16 cellular contexts compared by ENCODE assay signal in genomic region chr19:18661346-18661745, GRCh38. TPM values are rescaled to one million over a fixed set of nuclear protein-coding genes. Genes with fewer than 3 reads are reported as not detected.
A peak's percentile ranks its signal among the peaks of the same experiment; 100 is the strongest.
DNase-seq lines count a peak whose midpoint lies in the region; ATAC-seq and TF ChIP-seq lines count a peak whose summit lies in the region.
"Had no signal": no experiment of that assay in that cellular context is flagged by ENCODE, and none has a peak within 500 bp of the region (broad histone marks: within the 10 kb centered on the region; RNA-seq: fewer than 3 reads in every experiment).

No MANE protein-coding gene starts in this region.

- H3K27me3 ChIP-seq in adipocyte (replicated peaks; ENCODE audit: control insufficient read depth, insufficient read depth, low read length) (no peaks in the 10 kb centered on the region), lower lobe of right lung (ENCODE audit: low read depth) (no peaks in the 10 kb centered on the region), stomach smooth muscle (ENCODE audit: control insufficient read depth in 1 of 2, insufficient read depth in 2 of 2, low read length in 2 of 2) (no peaks in the 10 kb centered on the region)

- TF ChIP-seq CTCF in lower lobe of right lung (IDR thresholded peaks at IDR 0.05) (no peak), GM10266 (IDR thresholded peaks at IDR 0.05; ENCODE audit: control insufficient read depth, insufficient read depth, low read depth, missing control alignments) (no peak)

- peak overlapping the region; percentile 77 for H3K9ac ChIP-seq in adipocyte (ENCODE audit: low read length)
- no peak overlapping the region for H3K9ac ChIP-seq in stomach smooth muscle (ENCODE audit: low read length in 2 of 2)

- H3K36me3 ChIP-seq in adipocyte (ENCODE audit: control insufficient read depth, insufficient read depth, low read length, severe bottlenecking) (peaks cover 5% of the 10 kb centered on the region), lower lobe of right lung (peaks cover 10% of the 10 kb centered on the region), stomach smooth muscle (ENCODE audit: control insufficient read depth in 2 of 2, insufficient read depth in 2 of 2, low read length in 2 of 2) (peaks cover 0 to 8% of the 10 kb centered on the region in 2 donors)

- peaks cover 40% of the 10 kb centered on the region for H3K4me1 ChIP-seq in adipocyte (ENCODE audit: control insufficient read depth, insufficient read depth, low read length)
- H3K4me1 ChIP-seq in lower lobe of right lung = peaks cover 23% of the 10 kb centered on the region
- H3K4me1 ChIP-seq in stomach smooth muscle (ENCODE audit: control insufficient read depth, insufficient read depth, low read length) = peaks cover 66% of the 10 kb centered on the region

- H3K4me3 ChIP-seq in adipocyte (ENCODE audit: low read length) (no peak overlapping the region), lower lobe of right lung (no peak overlapping the region), stomach smooth muscle (ENCODE audit: low read length in 2 of 2) (no peak overlapping the region)

- intact Hi-C loops in lower lobe of right lung (cut with DNase I) = no loop called here

- H3K27ac ChIP-seq in lower lobe of right lung (peak overlapping the region; percentile 70), stomach smooth muscle (ENCODE audit: low read length) (peak overlapping the region; percentile 58)

- ATAC-seq in lower lobe of right lung = no peak
- ATAC-seq in GM21528 (IDR thresholded peaks at IDR 0.05; ENCODE audit: low FRiP score, unreplicated experiment) = no peak
- ATAC-seq: stimulated activated naive CD8-positive, alpha-beta T cell treated with anti-CD3 and anti-CD28 coated beads, Interleukin-15, Interleukin-2, amounts not matched to agents 100 U/mL and 50 U/mL, for 24 hours had no signal

- peak; percentile 84 for DNase-seq in CD1c-positive myeloid dendritic cell (ENCODE audit: extremely low spot score)
- no peak for DNase-seq in adipocyte (ENCODE audit: low read depth)
- DNase-seq in lower lobe of right lung = no peak
- no peak for DNase-seq in DMS153 (lab: John Stamatoyannopoulos, UW)
- no peak for DNase-seq in GM10266 (ENCODE audit: extremely low spot score)
- DNase-seq in iPS-NIHi7 (ENCODE audit: extremely low spot score) = no peak
- DNase-seq: activated CD4-positive, alpha-beta memory T cell treated with anti-CD3 and anti-CD28 coated beads, Interleukin-2, amount 10 ng/mL, durations not matched to agents 7 days and 5 days; activated T-cell treated with anti-CD3 and anti-CD28 coated beads, Interleukin-2, amount 50 U/mL, for 48 hours; KG1; NCI-H2029 treated with DMSO at 0.1 percent for 48 hours; NCI-H510A treated with DMSO at 0.1 percent for 48 hours; SHP77; stimulated activated naive CD8-positive, alpha-beta T cell treated with anti-CD3 and anti-CD28 coated beads, Interleukin-15, Interleukin-2, amounts not matched to agents 100 U/mL and 50 U/mL, for 24 hours; T-helper 1 cell had no signal

- H3K9me3 ChIP-seq in adipocyte (ENCODE audit: control insufficient read depth, low read length) (no peaks in the 10 kb centered on the region), lower lobe of right lung (no peaks in the 10 kb centered on the region), stomach smooth muscle (ENCODE audit: control insufficient read depth in 2 of 2, low read length in 2 of 2) (peaks cover 0 to 3% of the 10 kb centered on the region in 2 donors)

RNA-seq across cellular contexts. Expression of gene CRTC1, which starts 22.1 kb away (rescaled TPM):
- total RNA-seq in lower lobe of right lung = 16.2 TPM

RNA-seq across cellular contexts. Expression of gene KLHL26, which starts 24.5 kb away (rescaled TPM):
- total RNA-seq in lower lobe of right lung = 14.5 TPM

RNA-seq across cellular contexts. Expression of gene TMEM59L, which starts 48.7 kb away (rescaled TPM):
- 1.1 TPM for total RNA-seq in lower lobe of right lung

RNA-seq across cellular contexts. Expression of gene CRLF1, which starts 54.7 kb away (rescaled TPM):
- total RNA-seq in lower lobe of right lung = 19.9 TPM
- total RNA-seq: activated CD4-positive, alpha-beta memory T cell treated with anti-CD3 and anti-CD28 coated beads, Interleukin-2, amount 10 ng/mL, durations not matched to agents 7 days and 5 days had no signal
